Comparison of ENCODE assay signal across 1 cellular context in the genomic region with DNA sequence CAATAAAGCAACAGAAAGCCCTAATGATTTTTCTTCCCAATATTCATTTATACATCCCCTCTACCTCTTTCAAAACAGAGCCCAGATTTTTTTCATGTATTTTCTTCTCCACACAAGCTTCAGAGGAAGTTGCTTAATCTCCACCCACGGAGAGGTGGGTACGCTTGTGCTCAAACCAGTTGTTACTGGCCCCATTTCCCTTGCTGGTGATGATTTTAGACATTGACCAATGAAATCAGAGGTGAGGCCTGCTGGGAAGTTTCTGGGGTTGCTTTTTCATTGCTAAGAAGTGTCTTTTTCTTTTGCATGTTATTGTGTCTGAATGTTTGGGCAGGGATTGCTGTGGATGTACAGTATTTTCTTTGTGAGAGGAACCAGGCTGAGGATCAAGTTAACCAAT.
TF ChIP-seq lines count a peak whose summit lies in the region.

No MANE protein-coding gene starts in this region.

TF ChIP-seq in IMR-90, 13 proteins besides CTCF, POLR2A, EP300 and RAD21:
- TF ChIP-seq, protein P1, sequence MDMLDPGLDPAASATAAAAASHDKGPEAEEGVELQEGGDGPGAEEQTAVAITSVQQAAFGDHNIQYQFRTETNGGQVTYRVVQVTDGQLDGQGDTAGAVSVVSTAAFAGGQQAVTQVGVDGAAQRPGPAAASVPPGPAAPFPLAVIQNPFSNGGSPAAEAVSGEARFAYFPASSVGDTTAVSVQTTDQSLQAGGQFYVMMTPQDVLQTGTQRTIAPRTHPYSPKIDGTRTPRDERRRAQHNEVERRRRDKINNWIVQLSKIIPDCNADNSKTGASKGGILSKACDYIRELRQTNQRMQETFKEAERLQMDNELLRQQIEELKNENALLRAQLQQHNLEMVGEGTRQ (IDR thresholded peaks at IDR 0.05; ENCODE audit: low read depth, low read length): no peak
- TF ChIP-seq RCOR1 (IDR thresholded peaks at IDR 0.05; ENCODE audit: insufficient replicate concordance, low read length) (no peak), BHLHE40 (IDR thresholded peaks at IDR 0.05; ENCODE audit: low read depth, low read length) (no peak), MAFK (IDR thresholded peaks at IDR 0.05; ENCODE audit: low read depth, low read length) (no peak), NFE2L2 (IDR thresholded peaks at IDR 0.05; ENCODE audit: low read depth, low read length) (no peak), CEBPB (IDR thresholded peaks at IDR 0.05; ENCODE audit: low read depth, low read length) (no peak), MAZ (IDR thresholded peaks at IDR 0.05; ENCODE audit: borderline replicate concordance, low read depth, low read length) (no peak), FOS (IDR thresholded peaks at IDR 0.05; ENCODE audit: low read depth, low read length) (no peak), RFX5 (IDR thresholded peaks at IDR 0.05; ENCODE audit: low read depth, low read length) (no peak), CHD1 (IDR thresholded peaks at IDR 0.05; ENCODE audit: low read depth, low read length) (no peak)
TF ChIP-seq in IMR-90: peak in this region for 0.
